2 cellular contexts compared by ENCODE assay signal in genomic region chr16:19391185-19391776, GRCh38. TPM values are rescaled to one million over a fixed set of nuclear protein-coding genes. Genes with fewer than 3 reads are reported as not detected.
"Had no signal": no experiment of that assay in that cellular context is flagged by ENCODE, and none has a peak within 500 bp of the region (broad histone marks: within the 10 kb centered on the region; RNA-seq: fewer than 3 reads in every experiment).

No MANE protein-coding gene starts in this region.

RNA-seq across cellular contexts. Expression of gene TMC5, which starts 26.4 kb away (rescaled TPM):
- total RNA-seq: GM23248, H4 had no signal
- polyA plus RNA-seq: GM23248 had no signal
